Comparison of ENCODE assay signal across 15 cellular contexts in genomic region chr12:116665666-116666304, GRCh38.
"Had no signal": no experiment of that assay in that cellular context is flagged by ENCODE, and none has a peak within 500 bp of the region (broad histone marks: within the 10 kb centered on the region; RNA-seq: fewer than 3 reads in every experiment).

No MANE protein-coding gene starts in this region.

- H3K27ac Mint-ChIP-seq: activated CD4-positive, alpha-beta memory T cell treated with anti-CD3 and anti-CD28 coated beads, Interleukin-2, amount 10 ng/mL, durations not matched to agents 7 days and 5 days; activated T-helper 1 cell treated with anti-CD3 and anti-CD28 coated beads, Interleukin-12 subunit alpha, Interleukin-12 subunit beta, Interleukin-2, Interleukin-4 antibody, amounts not matched to agents 30 ng/mL and 10 ng/mL and 1 ng/mL, durations not matched to agents 14 hours and 24 hours and 36 hours; stimulated activated effector memory CD8-positive, alpha-beta T cell treated with anti-CD3 and anti-CD28 coated beads, Interleukin-12 subunit alpha, Interleukin-12 subunit beta, amount 100 ng/mL, for 72 hours; T-helper 2 cell treated with Interferon-gamma antibody and Interleukin-4, amounts not matched to agents 5 μg/mL and 100 μg/mL, for 36 hours had no signal

- H3K27ac ChIP-seq: hepatocyte, tibial artery, vagina had no signal

- H3K4me1 ChIP-seq: gastroesophageal sphincter, tibial artery had no signal

- H3K36me3 ChIP-seq: gastroesophageal sphincter, tibial artery, vagina had no signal

- H3K9me3 Mint-ChIP-seq: activated CD4-positive, alpha-beta memory T cell treated with anti-CD3 and anti-CD28 coated beads, Interleukin-2, amount 10 ng/mL, durations not matched to agents 7 days and 5 days; activated T-helper 1 cell treated with anti-CD3 and anti-CD28 coated beads, Interleukin-12 subunit alpha, Interleukin-12 subunit beta, Interleukin-2, Interleukin-4 antibody, amounts not matched to agents 30 ng/mL and 10 ng/mL and 1 ng/mL, durations not matched to agents 14 hours and 24 hours and 36 hours; stimulated activated effector memory CD8-positive, alpha-beta T cell treated with anti-CD3 and anti-CD28 coated beads, Interleukin-12 subunit alpha, Interleukin-12 subunit beta, amount 100 ng/mL, for 72 hours; T-helper 2 cell treated with Interferon-gamma antibody and Interleukin-4, amounts not matched to agents 5 μg/mL and 100 μg/mL, for 36 hours had no signal

- H3K36me3 Mint-ChIP-seq: stimulated activated effector memory CD8-positive, alpha-beta T cell treated with anti-CD3 and anti-CD28 coated beads, Interleukin-12 subunit alpha, Interleukin-12 subunit beta, amount 100 ng/mL, for 72 hours had no signal

- H3K4me1 Mint-ChIP-seq: activated CD4-positive, alpha-beta memory T cell treated with anti-CD3 and anti-CD28 coated beads, Interleukin-2, amount 10 ng/mL, durations not matched to agents 7 days and 5 days; stimulated activated effector memory CD8-positive, alpha-beta T cell treated with anti-CD3 and anti-CD28 coated beads, Interleukin-12 subunit alpha, Interleukin-12 subunit beta, amount 100 ng/mL, for 72 hours had no signal

- H3K4me3 Mint-ChIP-seq: activated CD4-positive, alpha-beta memory T cell treated with anti-CD3 and anti-CD28 coated beads, Interleukin-2, amount 10 ng/mL, durations not matched to agents 7 days and 5 days; activated T-helper 1 cell treated with anti-CD3 and anti-CD28 coated beads, Interleukin-12 subunit alpha, Interleukin-12 subunit beta, Interleukin-2, Interleukin-4 antibody, amounts not matched to agents 30 ng/mL and 10 ng/mL and 1 ng/mL, durations not matched to agents 14 hours and 24 hours and 36 hours; neural crest cell; stimulated activated effector memory CD8-positive, alpha-beta T cell treated with anti-CD3 and anti-CD28 coated beads, Interleukin-12 subunit alpha, Interleukin-12 subunit beta, amount 100 ng/mL, for 72 hours; T-helper 2 cell treated with Interferon-gamma antibody and Interleukin-4, amounts not matched to agents 5 μg/mL and 100 μg/mL, for 36 hours had no signal

- ATAC-seq: gastroesophageal sphincter; stimulated activated effector memory CD8-positive, alpha-beta T cell treated with anti-CD3 and anti-CD28 coated beads, Interleukin-12 subunit alpha, Interleukin-12 subunit beta, amount 100 ng/mL, for 72 hours had no signal

- H3K9me3 ChIP-seq: gastroesophageal sphincter, tibial artery, vagina had no signal

- DNase-seq: activated CD4-positive, alpha-beta memory T cell treated with anti-CD3 and anti-CD28 coated beads, Interleukin-2, amount 10 ng/mL, durations not matched to agents 7 days and 5 days; activated CD4-positive, alpha-beta T cell treated with anti-CD3 and anti-CD28 coated beads for 1 hour; activated CD8-positive, alpha-beta memory T cell treated with anti-CD3 and anti-CD28 coated beads, Interleukin-2, amount 50 U/mL, for 4 hours; activated naive CD4-positive, alpha-beta T cell; aorta; retina; small intestine; tibial artery had no signal

- H3K27me3 ChIP-seq: hepatocyte, tibial artery, vagina had no signal

- H3K4me3 ChIP-seq: gastroesophageal sphincter, hepatocyte, tibial artery, vagina had no signal
